Comparison of ENCODE assay signal across 12 cellular contexts in the genomic region with DNA sequence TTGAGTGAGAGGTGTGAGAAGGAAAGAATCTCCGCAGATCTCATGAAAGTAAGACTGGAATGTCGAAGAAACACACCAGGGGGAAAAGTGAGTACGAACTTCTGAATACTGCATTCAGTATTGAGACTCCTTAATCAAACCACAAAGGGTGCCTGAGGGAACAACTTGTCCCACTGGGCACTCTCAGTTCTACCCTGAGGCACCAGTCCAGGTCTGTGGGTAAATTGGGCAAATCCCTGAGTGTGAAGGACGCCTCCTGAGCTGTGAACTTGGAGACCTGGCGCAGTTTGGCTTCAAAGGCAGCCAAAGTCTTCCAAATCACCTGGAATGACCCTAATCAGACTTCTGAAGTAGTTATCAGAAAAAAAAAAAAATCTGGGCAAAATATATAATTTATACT.
"Had no signal": no experiment of that assay in that cellular context is flagged by ENCODE, and none has a peak within 500 bp of the region (broad histone marks: within the 10 kb centered on the region; RNA-seq: fewer than 3 reads in every experiment).

No MANE protein-coding gene starts in this region.

- H3K27me3 ChIP-seq: adrenal gland, right lobe of liver, tibial nerve had no signal

- H3K4me3 ChIP-seq: adrenal gland, right lobe of liver, tibial nerve had no signal

- FAIRE-seq: TTC549 had no signal

- H3K9me3 ChIP-seq: adrenal gland, right lobe of liver, tibial nerve had no signal

- H3K27ac ChIP-seq: adrenal gland, right lobe of liver, tibial nerve had no signal

- ATAC-seq: naive thymus-derived CD4-positive, alpha-beta T cell; right lobe of liver; stimulated activated effector memory CD8-positive, alpha-beta T cell treated with anti-CD3 and anti-CD28 coated beads, Interleukin-12 subunit alpha, Interleukin-12 subunit beta, amount 100 ng/mL, for 72 hours had no signal

- H3K36me3 ChIP-seq: adrenal gland, right lobe of liver, tibial nerve had no signal

- DNase-seq: activated CD4-positive, alpha-beta T cell treated with anti-CD3 and anti-CD28 coated beads, Interleukin-2, amount 10 ng/mL, durations not matched to agents 7 days and 5 days; activated CD4-positive, CD25-positive, alpha-beta regulatory T cell; activated naive CD4-positive, alpha-beta T cell treated with anti-CD3 and anti-CD28 coated beads, Interleukin-2, amount 50 U/mL, for 16 hours; activated T-cell treated with anti-CD3 and anti-CD28 coated beads for 4 hours; adrenal gland; erythroblast; naive thymus-derived CD4-positive, alpha-beta T cell; right lobe of liver; T-helper 2 cell had no signal
